ENCODE assay signal across 14 cellular contexts in the genomic region with DNA sequence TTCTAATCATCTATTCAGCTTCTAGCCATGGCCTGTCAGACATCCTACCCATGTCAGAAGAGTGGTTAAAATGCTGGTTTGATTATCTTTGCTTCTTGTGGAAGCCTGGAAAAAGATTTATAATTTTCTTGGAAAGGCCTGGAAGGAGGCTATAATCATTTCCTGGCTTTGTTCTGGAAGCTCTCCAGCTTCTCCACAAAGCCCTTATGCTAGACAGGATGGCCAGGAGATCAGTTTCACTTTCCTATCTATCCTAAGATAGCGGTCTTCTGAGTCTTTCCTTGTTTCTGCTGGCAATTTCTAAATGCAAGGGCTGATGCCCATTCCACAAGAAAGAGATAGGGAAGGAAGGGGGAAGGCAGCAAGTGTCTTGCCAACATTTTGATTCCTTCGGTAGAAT.
DNase-seq lines count a peak whose midpoint lies in the region; ATAC-seq and TF ChIP-seq lines count a peak whose summit lies in the region.
"Had no signal": no experiment of that assay in that cellular context is flagged by ENCODE, and none has a peak within 500 bp of the region (broad histone marks: within the 10 kb centered on the region; RNA-seq: fewer than 3 reads in every experiment).

No MANE protein-coding gene starts in this region.

- no peak overlapping the region for H3K4me3 Mint-ChIP-seq in stimulated activated effector memory CD8-positive, alpha-beta T cell treated with anti-CD3 and anti-CD28 coated beads, Interleukin-12 subunit alpha, Interleukin-12 subunit beta, amount 100 ng/mL, for 72 hours
- H3K4me3 Mint-ChIP-seq: activated CD4-positive, alpha-beta memory T cell treated with anti-CD3 and anti-CD28 coated beads for 36 hours; activated naive CD4-positive, alpha-beta T cell treated with anti-CD3 and anti-CD28 coated beads, Interleukin-2, amount 50 U/mL, for 24 hours had no signal

- DNase-seq in NCI-H2029 (lab: John Stamatoyannopoulos, UW) (peak; percentile 36), NCI-H2029 treated with DMSO at 0.1 percent for 48 hours (lab: John Stamatoyannopoulos, UW) (no peak), cardiac fibroblast (ENCODE audit: low read depth in 2 of 2) (peak; percentile 65 to 88), left lobe of liver (ENCODE audit: low spot score) (no peak), testis (no peak), LoVo (ENCODE audit: low spot score) (no peak)
- no peak for DNase-seq in stimulated activated effector memory CD8-positive, alpha-beta T cell treated with anti-CD3 and anti-CD28 coated beads, Interleukin-12 subunit alpha, Interleukin-12 subunit beta, amount 100 ng/mL, for 72 hours (ENCODE audit: low spot score in 2 of 2)
- no peak for DNase-seq in activated naive CD4-positive, alpha-beta T cell treated with Interleukin-2 at 50 U/mL for 16 hours
- DNase-seq: 8988T; activated CD4-positive, alpha-beta memory T cell treated with anti-CD3 and anti-CD28 coated beads for 36 hours; kidney; NCI-H526 had no signal

- TF ChIP-seq POLR2A in testis (IDR thresholded peaks at IDR 0.05) = no peak

- H3K4me3 ChIP-seq in cardiac fibroblast (replicated peaks in 1 of 2; ENCODE audit: low read depth in 2 of 2, low read length in 2 of 2) (peak overlapping the region in 1 of 2 donors; percentile 8), testis (no peak overlapping the region)
- H3K4me3 ChIP-seq: prostate gland had no signal

- peaks cover 7% of the 10 kb centered on the region for H3K4me1 ChIP-seq in testis
- H3K4me1 ChIP-seq: prostate gland had no signal

- H3K9me3 Mint-ChIP-seq in stimulated activated effector memory CD8-positive, alpha-beta T cell treated with anti-CD3 and anti-CD28 coated beads, Interleukin-12 subunit alpha, Interleukin-12 subunit beta, amount 100 ng/mL, for 72 hours = no peaks in the 10 kb centered on the region
- H3K9me3 Mint-ChIP-seq: activated CD4-positive, alpha-beta memory T cell treated with anti-CD3 and anti-CD28 coated beads for 36 hours; activated naive CD4-positive, alpha-beta T cell treated with anti-CD3 and anti-CD28 coated beads, Interleukin-2, amount 50 U/mL, for 24 hours had no signal

- ATAC-seq in left lobe of liver = peak; percentile 54
- ATAC-seq in stimulated activated effector memory CD8-positive, alpha-beta T cell treated with anti-CD3 and anti-CD28 coated beads, Interleukin-12 subunit alpha, Interleukin-12 subunit beta, amount 100 ng/mL, for 72 hours = no peak

- 29 to 36% methylated on average over 2 of the region's 2 CpGs for WGBS in testis, 2 donors

- no peaks in the 10 kb centered on the region for H3K36me3 ChIP-seq in testis (ENCODE audit: low read depth, missing control alignments)
- H3K36me3 ChIP-seq: prostate gland had no signal

- H3K9me3 ChIP-seq in testis = no peaks in the 10 kb centered on the region
- H3K9me3 ChIP-seq: prostate gland had no signal

- no peaks in the 10 kb centered on the region for H3K36me3 Mint-ChIP-seq in stimulated activated effector memory CD8-positive, alpha-beta T cell treated with anti-CD3 and anti-CD28 coated beads, Interleukin-12 subunit alpha, Interleukin-12 subunit beta, amount 100 ng/mL, for 72 hours
- H3K36me3 Mint-ChIP-seq: activated CD4-positive, alpha-beta memory T cell treated with anti-CD3 and anti-CD28 coated beads for 36 hours; activated naive CD4-positive, alpha-beta T cell treated with anti-CD3 and anti-CD28 coated beads, Interleukin-2, amount 50 U/mL, for 24 hours had no signal

- no peak for TF ChIP-seq CTCF in cardiac fibroblast (IDR thresholded peaks at IDR 0.05; ENCODE audit: low read depth, low read length)
- no peak for TF ChIP-seq CTCF in testis (IDR thresholded peaks at IDR 0.05)

- H3K4me1 Mint-ChIP-seq in stimulated activated effector memory CD8-positive, alpha-beta T cell treated with anti-CD3 and anti-CD28 coated beads, Interleukin-12 subunit alpha, Interleukin-12 subunit beta, amount 100 ng/mL, for 72 hours = no peaks in the 10 kb centered on the region
- H3K4me1 Mint-ChIP-seq: activated naive CD4-positive, alpha-beta T cell treated with anti-CD3 and anti-CD28 coated beads, Interleukin-2, amount 50 U/mL, for 24 hours had no signal

- H3K27ac ChIP-seq in testis = peak overlapping the region; percentile 3 to 53
- H3K27ac ChIP-seq: prostate gland had no signal

- H3K27ac Mint-ChIP-seq in stimulated activated effector memory CD8-positive, alpha-beta T cell treated with anti-CD3 and anti-CD28 coated beads, Interleukin-12 subunit alpha, Interleukin-12 subunit beta, amount 100 ng/mL, for 72 hours = no peak overlapping the region
- H3K27ac Mint-ChIP-seq: activated CD4-positive, alpha-beta memory T cell treated with anti-CD3 and anti-CD28 coated beads for 36 hours; activated naive CD4-positive, alpha-beta T cell treated with anti-CD3 and anti-CD28 coated beads, Interleukin-2, amount 50 U/mL, for 24 hours had no signal

- intact Hi-C loops in testis (cut with DNase I; ENCODE audit: low total_unique reads) = no loop called here

- no peaks in the 10 kb centered on the region for H3K27me3 ChIP-seq in testis

Comparison
In these comparisons a context has a peak if more than half of its experiments do, and no peak if none do; other contexts are left out.
1. DNase-seq: peak in NCI-H2029 (single experiment) and cardiac fibroblast (2 of 2); none in NCI-H2029 treated with DMSO at 0.1 percent for 48 hours (single experiment), left lobe of liver (single experiment), testis (single experiment), stimulated activated effector memory CD8-positive, alpha-beta T cell treated with anti-CD3 and anti-CD28 coated beads, Interleukin-12 subunit alpha, Interleukin-12 subunit beta, amount 100 ng/mL, for 72 hours (0 of 2), activated naive CD4-positive, alpha-beta T cell treated with Interleukin-2 at 50 U/mL for 16 hours (single experiment) and LoVo (single experiment).